ENCODE assay signal across 24 cellular contexts in genomic region chr2:119117891-119118882, GRCh38. TPM values are rescaled to one million over a fixed set of nuclear protein-coding genes. Genes with fewer than 3 reads are reported as not detected.
DNase-seq lines count a peak whose midpoint lies in the region; ATAC-seq, FAIRE-seq and TF ChIP-seq lines count a peak whose summit lies in the region.
"Had no signal": no experiment of that assay in that cellular context is flagged by ENCODE, and none has a peak within 500 bp of the region (broad histone marks: within the 10 kb centered on the region; RNA-seq: fewer than 3 reads in every experiment).

No MANE protein-coding gene starts in this region.

- H3K4me3 ChIP-seq in bronchial epithelial cell (ENCODE audit: low read depth, low read length) = no peak overlapping the region
- no peak overlapping the region for H3K4me3 ChIP-seq in vagina

- no peak overlapping the region for H2BK15ac ChIP-seq in H9 (ENCODE audit: low read depth, low read length)

- 0 out of 7 replicates have a peak overlapping the region, but pooled peaks of 1 of the 3 experiments have one; percentile 9 for H3K27ac Mint-ChIP-seq in H9
- H3K27ac Mint-ChIP-seq: CD8-positive, alpha-beta T cell had no signal

- H3K27me3 ChIP-seq in H9 (ENCODE audit: insufficient read depth, low read length) (no peaks in the 10 kb centered on the region; the same call in 1 of the 2 replicates), bronchial epithelial cell (ENCODE audit: control insufficient read depth, insufficient read depth, low read length) (no peaks in the 10 kb centered on the region), vagina (no peaks in the 10 kb centered on the region)

- no peak overlapping the region for H3K56ac ChIP-seq in H9 (ENCODE audit: insufficient read length, low read depth, low read length)

- no peak for FAIRE-seq in bronchial epithelial cell (lab: Jason Lieb, UNC)
- FAIRE-seq: GM12891, GM19239, HepG2 had no signal

- no peak overlapping the region for H2BK120ac ChIP-seq in H9 (ENCODE audit: low read depth, low read length, poor library complexity, severe bottlenecking)

- no peaks in the 10 kb centered on the region for H3K79me1 ChIP-seq in H9 (ENCODE audit: insufficient read depth, low read depth, low read length, poor library complexity, severe bottlenecking)

- no peaks in the 10 kb centered on the region for H3K9me3 Mint-ChIP-seq in H9
- H3K9me3 Mint-ChIP-seq: CD8-positive, alpha-beta T cell had no signal

- DNase-seq in H9 (peak; percentile 27), bronchial epithelial cell (ENCODE audit: low read depth) (peak; percentile 6), islet precursor cell (peak; percentile 56), vagina (ENCODE audit: extremely low spot score in 2 of 2) (peak; percentile 31 to 70), NCI-H524 (lab: John Stamatoyannopoulos, UW) (no peak)
- DNase-seq: C1 segment of cervical spinal cord, DMS 273 treated with DMSO at 0.1 percent for 48 hours, DMS79 treated with DMSO at 0.1 percent for 48 hours, GF-D8, H7, Karpas-422, NCI-H1092, NCI-H1436 treated with DMSO at 0.1 percent for 48 hours, NCI-H187 treated with DMSO at 0.1 percent for 48 hours, NCI-H2171 treated with DMSO at 0.1 percent for 48 hours, NCI-H524 treated with DMSO at 0.1 percent for 48 hours, NCI-H774, PC-3 had no signal

- H2AFZ ChIP-seq in H9 (ENCODE audit: low read length) = no peak overlapping the region

- no peaks in the 10 kb centered on the region; a peak in 1 of 7 replicates for H3K36me3 Mint-ChIP-seq in H9 (ENCODE audit: insufficient read depth in 1 of 3, low read depth in 3 of 3)
- H3K36me3 Mint-ChIP-seq: CD8-positive, alpha-beta T cell had no signal

- H4K91ac ChIP-seq in H9 (ENCODE audit: insufficient read length, low read depth, low read length) = no peak overlapping the region

- no peak overlapping the region for H2BK20ac ChIP-seq in H9 (ENCODE audit: low read depth, low read length, poor library complexity, severe bottlenecking)

- H3K27ac ChIP-seq in H9 (ENCODE audit: insufficient read length, low read depth, low read length) (peak overlapping the region; percentile 6), vagina (no peak overlapping the region)

- no peak for TF ChIP-seq POLR2A in vagina (IDR thresholded peaks at IDR 0.05)

- H3K9me3 ChIP-seq in H9 (ENCODE audit: control insufficient read depth, low read depth, low read length) = no peaks in the 10 kb centered on the region
- no peaks in the 10 kb centered on the region for H3K9me3 ChIP-seq in vagina

- no peaks in the 10 kb centered on the region for H3K23me2 ChIP-seq in H9 (ENCODE audit: insufficient read length, low read depth, low read length, poor library complexity, severe bottlenecking)

- H3K4me2 ChIP-seq in H9 (ENCODE audit: insufficient read depth, insufficient read length, low read length) = no peak overlapping the region

- no peak overlapping the region for H3K4ac ChIP-seq in H9 (ENCODE audit: low read depth, low read length)

- H3K23ac ChIP-seq in H9 (ENCODE audit: insufficient read length, low read depth, low read length) = no peak overlapping the region

- no peak overlapping the region for H4K5ac ChIP-seq in H9 (ENCODE audit: insufficient read length, low read depth, low read length)

- H3K18ac ChIP-seq in H9 (ENCODE audit: insufficient read length, low read depth, low read length) = no peak overlapping the region

- H4K20me1 ChIP-seq in H9 (ENCODE audit: control insufficient read depth, insufficient read depth, insufficient read length) = no peaks in the 10 kb centered on the region

- intact Hi-C loops in vagina (cut with DNase I) = loop anchor here (10.0 kb wide), 1 partner anchor 147 kb away; no protein-coding TSS in a partner anchor

- H3T11ph ChIP-seq in H9 (ENCODE audit: low read length) = no peak overlapping the region

- H3K9ac ChIP-seq in H9 (ENCODE audit: extremely low read depth, insufficient read length, low read length) = no peak overlapping the region

- H4K8ac ChIP-seq in H9 (replicated peaks; ENCODE audit: insufficient read length, low read depth, low read length) = no peak overlapping the region

- no peak overlapping the region for H2AK5ac ChIP-seq in H9 (ENCODE audit: insufficient read length, low read length)

- peaks cover 47 to 48% of the 10 kb centered on the region in 2 experiments for H3K4me1 Mint-ChIP-seq in H9

- H3K36me3 ChIP-seq in bronchial epithelial cell (ENCODE audit: control insufficient read depth, insufficient read depth, low read length) = no peaks in the 10 kb centered on the region
- no peaks in the 10 kb centered on the region for H3K36me3 ChIP-seq in vagina

- H3K14ac ChIP-seq in H9 (ENCODE audit: insufficient read depth, low read length) = no peak overlapping the region

- TF ChIP-seq CTCF in H9 (conservative IDR thresholded peaks at IDR 0.05) (no peak), bronchial epithelial cell (IDR thresholded peaks at IDR 0.05; ENCODE audit: insufficient read depth, low read length, severe bottlenecking) (no peak), vagina (IDR thresholded peaks at IDR 0.05) (no peak)

- no peaks in the 10 kb centered on the region for H3K79me2 ChIP-seq in H9 (ENCODE audit: insufficient read depth, low read length)

- H2BK5ac ChIP-seq in H9 (ENCODE audit: insufficient read length, low read length) = no peak overlapping the region

- WGBS in H9 (ENCODE audit: extremely low coverage, insufficient read length, low lambda C conversion rate) = no CpG with 5 or more reads among the region's 9 CpGs

- H3K4me1 ChIP-seq in H9 (ENCODE audit: insufficient read depth, low read length) (peaks cover 6% of the 10 kb centered on the region), vagina (no peaks in the 10 kb centered on the region)

- H3K4me3 Mint-ChIP-seq in H9 = peak overlapping the region in 1 of 2 experiments; percentile 6; a peak in 1 of 5 replicates
- H3K4me3 Mint-ChIP-seq: CD8-positive, alpha-beta T cell had no signal

- H2BK12ac ChIP-seq in H9 (ENCODE audit: insufficient read length, low read depth, low read length) = no peak overlapping the region

- ATAC-seq in SK-N-SH treated with all-trans-retinoic acid at 6 μM for 48 hours (no peak), GM18873 (IDR thresholded peaks at IDR 0.05; ENCODE audit: low FRiP score, unreplicated experiment) (no peak)
- ATAC-seq: CD8-positive, alpha-beta T cell; HepG2; PC-3 had no signal

- peaks cover 14% of the 10 kb centered on the region for H3K27me3 Mint-ChIP-seq in H9 (ENCODE audit: low read depth)

TF ChIP-seq in SK-N-SH treated with all-trans-retinoic acid at 6 μM for 48 hours, 23 proteins besides CTCF, POLR2A, EP300 and RAD21:
- TF ChIP-seq CSDC2 (CRISPR knock-in tag; IDR thresholded peaks at IDR 0.05) (no peak), ZC3H10 (CRISPR knock-in tag; IDR thresholded peaks at IDR 0.05) (no peak)

RNA-seq across cellular contexts. Expression of gene C1QL2, which starts 40.4 kb away (rescaled TPM):
- total RNA-seq in H9 (2021) (0.81 and 0.90 TPM in 2 replicates), bronchial epithelial cell (not detected in 2 replicates), vagina (not detected)
- total RNA-seq: CD8-positive, alpha-beta T cell; HepG2; PC-3 had no signal

Comparison
In these comparisons a context has a peak if more than half of its experiments do, and no peak if none do; other contexts are left out.
1. DNase-seq: peak in H9 (single experiment), bronchial epithelial cell (single experiment), islet precursor cell (single experiment) and vagina (2 of 2); none in NCI-H524 (0 of 2).